1 cellular context compared by ENCODE assay signal in the genomic region with DNA sequence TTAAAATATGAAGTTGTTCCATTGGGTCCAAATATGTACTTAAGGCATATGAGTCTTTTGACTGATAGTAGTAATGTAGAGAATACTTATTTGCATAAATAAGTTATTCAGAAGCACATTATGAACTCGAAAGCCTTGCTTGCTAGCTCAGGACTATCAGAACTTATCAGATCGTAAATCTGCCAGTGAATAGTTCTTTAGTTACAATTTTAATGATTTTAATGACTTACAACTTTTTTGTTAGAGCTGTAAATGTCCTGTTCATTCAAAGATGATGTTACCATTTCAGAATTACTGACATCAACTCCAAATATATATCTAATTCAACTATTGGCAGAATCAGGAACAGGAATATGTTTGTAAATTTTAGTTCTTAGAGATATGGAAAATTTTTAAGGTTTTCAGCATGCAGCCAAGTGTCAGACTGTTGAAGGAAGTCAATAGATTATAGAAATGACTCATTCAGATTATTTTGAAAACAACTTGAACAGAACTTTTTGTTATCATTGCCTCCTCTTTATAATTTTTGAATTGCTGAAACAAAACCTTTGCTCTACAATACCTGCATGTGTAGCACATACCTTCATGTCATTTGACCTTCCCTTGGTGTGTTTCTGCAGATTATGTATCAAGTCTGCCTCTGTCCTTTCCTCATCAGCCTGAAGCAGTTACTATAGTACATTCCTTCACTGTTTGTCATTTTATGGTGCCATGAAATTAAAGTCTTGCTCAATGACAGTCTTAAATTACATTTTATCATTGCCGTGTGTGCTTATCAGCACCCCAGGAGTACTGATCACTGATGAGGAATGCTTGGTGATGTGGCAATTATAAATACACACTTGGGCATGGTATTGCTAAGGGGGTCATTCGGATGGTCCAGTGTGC.
TF ChIP-seq lines count a peak whose summit lies in the region.

No MANE protein-coding gene starts in this region.

TF ChIP-seq in HEK293, 187 proteins besides CTCF, POLR2A, EP300 and RAD21 (continued from another document and continues in another):
- TF ChIP-seq, protein P1, sequence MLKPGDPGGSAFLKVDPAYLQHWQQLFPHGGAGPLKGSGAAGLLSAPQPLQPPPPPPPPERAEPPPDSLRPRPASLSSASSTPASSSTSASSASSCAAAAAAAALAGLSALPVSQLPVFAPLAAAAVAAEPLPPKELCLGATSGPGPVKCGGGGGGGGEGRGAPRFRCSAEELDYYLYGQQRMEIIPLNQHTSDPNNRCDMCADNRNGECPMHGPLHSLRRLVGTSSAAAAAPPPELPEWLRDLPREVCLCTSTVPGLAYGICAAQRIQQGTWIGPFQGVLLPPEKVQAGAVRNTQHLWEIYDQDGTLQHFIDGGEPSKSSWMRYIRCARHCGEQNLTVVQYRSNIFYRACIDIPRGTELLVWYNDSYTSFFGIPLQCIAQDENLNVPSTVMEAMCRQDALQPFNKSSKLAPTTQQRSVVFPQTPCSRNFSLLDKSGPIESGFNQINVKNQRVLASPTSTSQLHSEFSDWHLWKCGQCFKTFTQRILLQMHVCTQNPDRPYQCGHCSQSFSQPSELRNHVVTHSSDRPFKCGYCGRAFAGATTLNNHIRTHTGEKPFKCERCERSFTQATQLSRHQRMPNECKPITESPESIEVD (tag by site-specific recombination; IDR thresholded peaks at IDR 0.05), result peak; percentile 66; the same call in 1 of the 2 replicates
- TF ChIP-seq ZNF560 (tag by site-specific recombination; IDR thresholded peaks at IDR 0.05; ENCODE audit: borderline replicate concordance) (no peak), ZNF677 (tag by site-specific recombination; IDR thresholded peaks at IDR 0.05) (no peak), ZNF16 (tag by site-specific recombination; IDR thresholded peaks at IDR 0.05; ENCODE audit: low read depth) (no peak), ZSCAN23 (tag by site-specific recombination; IDR thresholded peaks at IDR 0.05) (no peak), SCRT1 (tag by site-specific recombination; IDR thresholded peaks at IDR 0.05; ENCODE audit: borderline replicate concordance) (no peak), GLIS2 (tag by site-specific recombination; IDR thresholded peaks at IDR 0.05) (no peak), ZNF707 (tag by site-specific recombination; IDR thresholded peaks at IDR 0.05) (no peak), FEZF1 (tag by site-specific recombination; IDR thresholded peaks at IDR 0.05) (peak; percentile 28; the same call in 1 of the 2 replicates), ZNF777 (tag by site-specific recombination; IDR thresholded peaks at IDR 0.05; ENCODE audit: borderline replicate concordance) (no peak), ZNF529 (tag by site-specific recombination; IDR thresholded peaks at IDR 0.05; ENCODE audit: insufficient replicate concordance) (no peak), ZNF114 (tag by site-specific recombination; IDR thresholded peaks at IDR 0.05) (no peak), ZNF514 (tag by site-specific recombination; IDR thresholded peaks at IDR 0.05) (no peak), ZNF555 (tag by site-specific recombination; conservative IDR thresholded peaks at IDR 0.05) (no peak), ZSCAN30 (tag by site-specific recombination; IDR thresholded peaks at IDR 0.05) (no peak), ZFHX2 (tag by site-specific recombination; conservative IDR thresholded peaks at IDR 0.05) (no peak), ZIC2 (tag by site-specific recombination; IDR thresholded peaks at IDR 0.05) (no peak), OVOL3 (tag by site-specific recombination; IDR thresholded peaks at IDR 0.05) (no peak), ZNF366 (tag by site-specific recombination; conservative IDR thresholded peaks at IDR 0.05) (peak; percentile 42), SP2 (tag by site-specific recombination; IDR thresholded peaks at IDR 0.05) (no peak), ZNF223 (tag by site-specific recombination; IDR thresholded peaks at IDR 0.05) (no peak), ZNF416 (tag by site-specific recombination; IDR thresholded peaks at IDR 0.05) (no peak), ZFP41 (tag by site-specific recombination; IDR thresholded peaks at IDR 0.05; ENCODE audit: borderline replicate concordance) (no peak), ZNF248 (tag by site-specific recombination; IDR thresholded peaks at IDR 0.05) (no peak), SP7 (tag by site-specific recombination; IDR thresholded peaks at IDR 0.05) (peak; percentile 75), ZNF155 (tag by site-specific recombination; IDR thresholded peaks at IDR 0.05) (no peak), SCRT2 (tag by site-specific recombination; IDR thresholded peaks at IDR 0.05) (no peak), ZNF624 (tag by site-specific recombination; IDR thresholded peaks at IDR 0.05) (no peak), KLF10 (tag by site-specific recombination; IDR thresholded peaks at IDR 0.05) (no peak), ZNF394 (tag by site-specific recombination; IDR thresholded peaks at IDR 0.05; ENCODE audit: borderline replicate concordance) (0 out of 2 replicates have a peak, but pooled peaks have one; percentile 32), ZNF530 (tag by site-specific recombination; IDR thresholded peaks at IDR 0.05; ENCODE audit: low read depth) (no peak)
- TF ChIP-seq, protein P2, sequence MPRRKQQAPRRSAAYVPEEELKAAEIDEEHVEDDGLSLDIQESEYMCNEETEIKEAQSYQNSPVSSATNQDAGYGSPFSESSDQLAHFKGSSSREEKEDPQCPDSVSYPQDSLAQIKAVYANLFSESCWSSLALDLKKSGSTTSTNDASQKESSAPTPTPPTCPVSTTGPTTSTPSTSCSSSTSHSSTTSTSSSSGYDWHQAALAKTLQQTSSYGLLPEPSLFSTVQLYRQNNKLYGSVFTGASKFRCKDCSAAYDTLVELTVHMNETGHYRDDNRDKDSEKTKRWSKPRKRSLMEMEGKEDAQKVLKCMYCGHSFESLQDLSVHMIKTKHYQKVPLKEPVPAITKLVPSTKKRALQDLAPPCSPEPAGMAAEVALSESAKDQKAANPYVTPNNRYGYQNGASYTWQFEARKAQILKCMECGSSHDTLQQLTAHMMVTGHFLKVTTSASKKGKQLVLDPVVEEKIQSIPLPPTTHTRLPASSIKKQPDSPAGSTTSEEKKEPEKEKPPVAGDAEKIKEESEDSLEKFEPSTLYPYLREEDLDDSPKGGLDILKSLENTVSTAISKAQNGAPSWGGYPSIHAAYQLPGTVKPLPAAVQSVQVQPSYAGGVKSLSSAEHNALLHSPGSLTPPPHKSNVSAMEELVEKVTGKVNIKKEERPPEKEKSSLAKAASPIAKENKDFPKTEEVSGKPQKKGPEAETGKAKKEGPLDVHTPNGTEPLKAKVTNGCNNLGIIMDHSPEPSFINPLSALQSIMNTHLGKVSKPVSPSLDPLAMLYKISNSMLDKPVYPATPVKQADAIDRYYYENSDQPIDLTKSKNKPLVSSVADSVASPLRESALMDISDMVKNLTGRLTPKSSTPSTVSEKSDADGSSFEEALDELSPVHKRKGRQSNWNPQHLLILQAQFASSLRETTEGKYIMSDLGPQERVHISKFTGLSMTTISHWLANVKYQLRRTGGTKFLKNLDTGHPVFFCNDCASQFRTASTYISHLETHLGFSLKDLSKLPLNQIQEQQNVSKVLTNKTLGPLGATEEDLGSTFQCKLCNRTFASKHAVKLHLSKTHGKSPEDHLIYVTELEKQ (tag by site-specific recombination; IDR thresholded peaks at IDR 0.05; ENCODE audit: borderline replicate concordance), result no peak; the same call in 1 of the 2 replicates
- TF ChIP-seq, protein P3, sequence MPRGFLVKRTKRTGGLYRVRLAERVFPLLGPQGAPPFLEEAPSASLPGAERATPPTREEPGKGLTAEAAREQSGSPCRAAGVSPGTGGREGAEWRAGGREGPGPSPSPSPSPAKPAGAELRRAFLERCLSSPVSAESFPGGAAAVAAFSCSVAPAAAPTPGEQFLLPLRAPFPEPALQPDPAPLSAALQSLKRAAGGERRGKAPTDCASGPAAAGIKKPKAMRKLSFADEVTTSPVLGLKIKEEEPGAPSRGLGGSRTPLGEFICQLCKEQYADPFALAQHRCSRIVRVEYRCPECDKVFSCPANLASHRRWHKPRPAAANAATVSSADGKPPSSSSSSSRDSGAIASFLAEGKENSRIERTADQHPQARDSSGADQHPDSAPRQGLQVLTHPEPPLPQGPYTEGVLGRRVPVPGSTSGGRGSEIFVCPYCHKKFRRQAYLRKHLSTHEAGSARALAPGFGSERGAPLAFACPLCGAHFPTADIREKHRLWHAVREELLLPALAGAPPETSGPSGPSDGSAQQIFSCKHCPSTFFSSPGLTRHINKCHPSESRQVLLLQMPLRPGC (tag by site-specific recombination; IDR thresholded peaks at IDR 0.05), result peak; percentile 60; the same call in 1 of the 2 replicates
- TF ChIP-seq, protein P4, sequence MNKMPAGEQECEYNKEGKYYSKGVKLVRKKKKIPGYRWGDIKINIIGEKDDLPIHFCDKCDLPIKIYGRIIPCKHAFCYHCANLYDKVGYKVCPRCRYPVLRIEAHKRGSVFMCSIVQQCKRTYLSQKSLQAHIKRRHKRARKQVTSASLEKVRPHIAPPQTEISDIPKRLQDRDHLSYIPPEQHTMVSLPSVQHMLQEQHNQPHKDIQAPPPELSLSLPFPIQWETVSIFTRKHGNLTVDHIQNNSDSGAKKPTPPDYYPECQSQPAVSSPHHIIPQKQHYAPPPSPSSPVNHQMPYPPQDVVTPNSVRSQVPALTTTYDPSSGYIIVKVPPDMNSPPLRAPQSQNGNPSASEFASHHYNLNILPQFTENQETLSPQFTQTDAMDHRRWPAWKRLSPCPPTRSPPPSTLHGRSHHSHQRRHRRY (tag by site-specific recombination; IDR thresholded peaks at IDR 0.05), result no peak
- TF ChIP-seq, protein P5, sequence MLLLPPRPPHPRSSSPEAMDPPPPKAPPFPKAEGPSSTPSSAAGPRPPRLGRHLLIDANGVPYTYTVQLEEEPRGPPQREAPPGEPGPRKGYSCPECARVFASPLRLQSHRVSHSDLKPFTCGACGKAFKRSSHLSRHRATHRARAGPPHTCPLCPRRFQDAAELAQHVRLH (tag by site-specific recombination; IDR thresholded peaks at IDR 0.05), result no peak
- TF ChIP-seq, protein P6, sequence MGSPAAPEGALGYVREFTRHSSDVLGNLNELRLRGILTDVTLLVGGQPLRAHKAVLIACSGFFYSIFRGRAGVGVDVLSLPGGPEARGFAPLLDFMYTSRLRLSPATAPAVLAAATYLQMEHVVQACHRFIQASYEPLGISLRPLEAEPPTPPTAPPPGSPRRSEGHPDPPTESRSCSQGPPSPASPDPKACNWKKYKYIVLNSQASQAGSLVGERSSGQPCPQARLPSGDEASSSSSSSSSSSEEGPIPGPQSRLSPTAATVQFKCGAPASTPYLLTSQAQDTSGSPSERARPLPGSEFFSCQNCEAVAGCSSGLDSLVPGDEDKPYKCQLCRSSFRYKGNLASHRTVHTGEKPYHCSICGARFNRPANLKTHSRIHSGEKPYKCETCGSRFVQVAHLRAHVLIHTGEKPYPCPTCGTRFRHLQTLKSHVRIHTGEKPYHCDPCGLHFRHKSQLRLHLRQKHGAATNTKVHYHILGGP (tag by site-specific recombination; IDR thresholded peaks at IDR 0.05), result no peak
- TF ChIP-seq, protein P7, sequence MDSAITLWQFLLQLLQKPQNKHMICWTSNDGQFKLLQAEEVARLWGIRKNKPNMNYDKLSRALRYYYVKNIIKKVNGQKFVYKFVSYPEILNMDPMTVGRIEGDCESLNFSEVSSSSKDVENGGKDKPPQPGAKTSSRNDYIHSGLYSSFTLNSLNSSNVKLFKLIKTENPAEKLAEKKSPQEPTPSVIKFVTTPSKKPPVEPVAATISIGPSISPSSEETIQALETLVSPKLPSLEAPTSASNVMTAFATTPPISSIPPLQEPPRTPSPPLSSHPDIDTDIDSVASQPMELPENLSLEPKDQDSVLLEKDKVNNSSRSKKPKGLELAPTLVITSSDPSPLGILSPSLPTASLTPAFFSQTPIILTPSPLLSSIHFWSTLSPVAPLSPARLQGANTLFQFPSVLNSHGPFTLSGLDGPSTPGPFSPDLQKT (IDR thresholded peaks at IDR 0.05; ENCODE audit: borderline replicate concordance, low read depth, low read length), result no peak
- TF ChIP-seq, protein P8, sequence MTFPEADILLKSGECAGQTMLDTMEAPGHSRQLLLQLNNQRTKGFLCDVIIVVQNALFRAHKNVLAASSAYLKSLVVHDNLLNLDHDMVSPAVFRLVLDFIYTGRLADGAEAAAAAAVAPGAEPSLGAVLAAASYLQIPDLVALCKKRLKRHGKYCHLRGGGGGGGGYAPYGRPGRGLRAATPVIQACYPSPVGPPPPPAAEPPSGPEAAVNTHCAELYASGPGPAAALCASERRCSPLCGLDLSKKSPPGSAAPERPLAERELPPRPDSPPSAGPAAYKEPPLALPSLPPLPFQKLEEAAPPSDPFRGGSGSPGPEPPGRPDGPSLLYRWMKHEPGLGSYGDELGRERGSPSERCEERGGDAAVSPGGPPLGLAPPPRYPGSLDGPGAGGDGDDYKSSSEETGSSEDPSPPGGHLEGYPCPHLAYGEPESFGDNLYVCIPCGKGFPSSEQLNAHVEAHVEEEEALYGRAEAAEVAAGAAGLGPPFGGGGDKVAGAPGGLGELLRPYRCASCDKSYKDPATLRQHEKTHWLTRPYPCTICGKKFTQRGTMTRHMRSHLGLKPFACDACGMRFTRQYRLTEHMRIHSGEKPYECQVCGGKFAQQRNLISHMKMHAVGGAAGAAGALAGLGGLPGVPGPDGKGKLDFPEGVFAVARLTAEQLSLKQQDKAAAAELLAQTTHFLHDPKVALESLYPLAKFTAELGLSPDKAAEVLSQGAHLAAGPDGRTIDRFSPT (tag by site-specific recombination; IDR thresholded peaks at IDR 0.05), result peak; percentile 69
- TF ChIP-seq, protein P9, sequence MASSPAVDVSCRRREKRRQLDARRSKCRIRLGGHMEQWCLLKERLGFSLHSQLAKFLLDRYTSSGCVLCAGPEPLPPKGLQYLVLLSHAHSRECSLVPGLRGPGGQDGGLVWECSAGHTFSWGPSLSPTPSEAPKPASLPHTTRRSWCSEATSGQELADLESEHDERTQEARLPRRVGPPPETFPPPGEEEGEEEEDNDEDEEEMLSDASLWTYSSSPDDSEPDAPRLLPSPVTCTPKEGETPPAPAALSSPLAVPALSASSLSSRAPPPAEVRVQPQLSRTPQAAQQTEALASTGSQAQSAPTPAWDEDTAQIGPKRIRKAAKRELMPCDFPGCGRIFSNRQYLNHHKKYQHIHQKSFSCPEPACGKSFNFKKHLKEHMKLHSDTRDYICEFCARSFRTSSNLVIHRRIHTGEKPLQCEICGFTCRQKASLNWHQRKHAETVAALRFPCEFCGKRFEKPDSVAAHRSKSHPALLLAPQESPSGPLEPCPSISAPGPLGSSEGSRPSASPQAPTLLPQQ (tag by site-specific recombination; IDR thresholded peaks at IDR 0.05), result 0 out of 2 replicates have a peak, but pooled peaks have one; percentile 25
- TF ChIP-seq, protein P10, sequence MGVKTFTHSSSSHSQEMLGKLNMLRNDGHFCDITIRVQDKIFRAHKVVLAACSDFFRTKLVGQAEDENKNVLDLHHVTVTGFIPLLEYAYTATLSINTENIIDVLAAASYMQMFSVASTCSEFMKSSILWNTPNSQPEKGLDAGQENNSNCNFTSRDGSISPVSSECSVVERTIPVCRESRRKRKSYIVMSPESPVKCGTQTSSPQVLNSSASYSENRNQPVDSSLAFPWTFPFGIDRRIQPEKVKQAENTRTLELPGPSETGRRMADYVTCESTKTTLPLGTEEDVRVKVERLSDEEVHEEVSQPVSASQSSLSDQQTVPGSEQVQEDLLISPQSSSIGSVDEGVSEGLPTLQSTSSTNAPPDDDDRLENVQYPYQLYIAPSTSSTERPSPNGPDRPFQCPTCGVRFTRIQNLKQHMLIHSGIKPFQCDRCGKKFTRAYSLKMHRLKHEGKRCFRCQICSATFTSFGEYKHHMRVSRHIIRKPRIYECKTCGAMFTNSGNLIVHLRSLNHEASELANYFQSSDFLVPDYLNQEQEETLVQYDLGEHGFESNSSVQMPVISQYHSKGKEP (tag by site-specific recombination; IDR thresholded peaks at IDR 0.05), result no peak
